19 cellular contexts compared by ENCODE assay signal in genomic region chr1:167246971-167247370, GRCh38.
DNase-seq lines count a peak whose midpoint lies in the region; ATAC-seq and TF ChIP-seq lines count a peak whose summit lies in the region.
"Had no signal": no experiment of that assay in that cellular context is flagged by ENCODE, and none has a peak within 500 bp of the region (broad histone marks: within the 10 kb centered on the region; RNA-seq: fewer than 3 reads in every experiment).

No MANE protein-coding gene starts in this region.

- no peak for TF ChIP-seq CTCF in DOHH2 (IDR thresholded peaks at IDR 0.05; ENCODE audit: low read depth, low read length, poor library complexity, severe bottlenecking)
- TF ChIP-seq CTCF in KMS-11 (conservative IDR thresholded peaks at IDR 0.05; ENCODE audit: low read depth, low read length), result no peak
- TF ChIP-seq CTCF in OCI-LY1 (IDR thresholded peaks at IDR 0.05; ENCODE audit: low read length), result no peak

- H3K4me2 ChIP-seq in DOHH2 (ENCODE audit: low read length) (peak overlapping the region; percentile 79), KMS-11 (peak overlapping the region; percentile 2; the same call in 1 of the 2 replicates), OCI-LY1 (ENCODE audit: low read length) (peak overlapping the region; percentile 32)
- H3K4me2 ChIP-seq: A549, BLaER1, GM23338 had no signal

- no peaks in the 10 kb centered on the region for H3K36me3 ChIP-seq in DOHH2 (ENCODE audit: control insufficient read depth, low read length)
- H3K36me3 ChIP-seq in KMS-11 (ENCODE audit: insufficient read depth), result no peaks in the 10 kb centered on the region
- no peaks in the 10 kb centered on the region for H3K36me3 ChIP-seq in OCI-LY1 (ENCODE audit: insufficient read depth, low read length)

- H3K4me3 ChIP-seq in DOHH2 (ENCODE audit: low read length) (peak overlapping the region; percentile 63), KMS-11 (IDR thresholded peaks at IDR 0.05; ENCODE audit: insufficient read depth, low read depth, low read length) (no peak overlapping the region), OCI-LY1 (ENCODE audit: low read depth, low read length, poor library complexity, severe bottlenecking) (peak overlapping the region; percentile 2)
- H3K4me3 ChIP-seq: A549, BLaER1, GM23338, K562 had no signal

- H2AFZ ChIP-seq in KMS-11 (ENCODE audit: low read depth) (no peak overlapping the region), OCI-LY1 (ENCODE audit: low read length) (no peak overlapping the region)
- H2AFZ ChIP-seq: GM23338 had no signal

- DNase-seq in left kidney (ENCODE audit: low read depth, low spot score), result peak; percentile 43
- DNase-seq in Ammon's horn (ENCODE audit: low spot score), result no peak
- DNase-seq: AML-193; CD4-positive, alpha-beta memory T cell; DMS153; DMS79; GF-D8; HCEC 1CT; IMR-90 had no signal

- H3K27me3 ChIP-seq in DOHH2 (ENCODE audit: control insufficient read depth, low read length) (no peaks in the 10 kb centered on the region), KMS-11 (ENCODE audit: insufficient read depth, low read depth) (no peaks in the 10 kb centered on the region), OCI-LY1 (ENCODE audit: insufficient read depth, low read length) (no peaks in the 10 kb centered on the region)
- H3K27me3 ChIP-seq: BLaER1 had no signal

- H3K9ac ChIP-seq in KMS-11 (no peak overlapping the region), OCI-LY1 (ENCODE audit: low read length) (peak overlapping the region; percentile 15)
- H3K9ac ChIP-seq: BLaER1 had no signal

- H3K9me2 ChIP-seq in DOHH2 (replicated peaks; ENCODE audit: control insufficient read depth, low read length), result no peaks in the 10 kb centered on the region
- H3K9me2 ChIP-seq in OCI-LY1 (ENCODE audit: low read depth, low read length), result no peaks in the 10 kb centered on the region

- no peaks in the 10 kb centered on the region for H3K9me3 ChIP-seq in DOHH2 (ENCODE audit: control insufficient read depth, insufficient read depth, low read length)
- H3K9me3 ChIP-seq in OCI-LY1 (ENCODE audit: low read length), result no peaks in the 10 kb centered on the region
- H3K9me3 ChIP-seq: A549 had no signal

- H4K20me1 ChIP-seq in DOHH2 (ENCODE audit: control insufficient read depth, insufficient read depth, low read depth, low read length), result no peaks in the 10 kb centered on the region
- H4K20me1 ChIP-seq in KMS-11 (ENCODE audit: insufficient read depth), result no peaks in the 10 kb centered on the region
- H4K20me1 ChIP-seq in OCI-LY1 (ENCODE audit: insufficient read depth, low read length), result no peaks in the 10 kb centered on the region

- no peak overlapping the region for H3K27ac ChIP-seq in DOHH2 (ENCODE audit: low read depth, low read length)
- no peak overlapping the region for H3K27ac ChIP-seq in KMS-11
- no peak overlapping the region for H3K27ac ChIP-seq in OCI-LY1 (ENCODE audit: low read depth, low read length, poor library complexity, severe bottlenecking)
- H3K27ac ChIP-seq: 22Rv1, A549, BLaER1 had no signal

- H3K79me2 ChIP-seq in DOHH2 (ENCODE audit: control insufficient read depth, low read length) (peaks cover 62% of the 10 kb centered on the region), KMS-11 (ENCODE audit: insufficient read depth, low read depth) (peaks cover 11% of the 10 kb centered on the region; the same call in 1 of the 2 replicates), OCI-LY1 (ENCODE audit: insufficient read depth, low read length) (no peaks in the 10 kb centered on the region)

- ATAC-seq in GM18858 (IDR thresholded peaks at IDR 0.05; ENCODE audit: unreplicated experiment) (no peak), GM21723 (IDR thresholded peaks at IDR 0.05; ENCODE audit: unreplicated experiment) (no peak)
- ATAC-seq: A549, GM23338, K562 had no signal

- H3K4me1 ChIP-seq in DOHH2 (ENCODE audit: control insufficient read depth, low read length) (peaks cover 40% of the 10 kb centered on the region), KMS-11 (ENCODE audit: low read depth, poor library complexity, severe bottlenecking) (peaks cover 14% of the 10 kb centered on the region), OCI-LY1 (ENCODE audit: insufficient read depth, low read length, severe bottlenecking) (peaks cover 27% of the 10 kb centered on the region)

- H3F3A ChIP-seq in DOHH2 (ENCODE audit: control insufficient read depth, insufficient read depth) (peaks cover 6% of the 10 kb centered on the region; the same call in 1 of the 2 replicates), OCI-LY1 (ENCODE audit: insufficient read depth, low read length) (no peaks in the 10 kb centered on the region)

Comparison
In these comparisons a context has a peak if more than half of its experiments do, and no peak if none do; other contexts are left out.
1. H3K4me2 ChIP-seq: peak in every context shown above with its lines; median percentile 79 in DOHH2; 32 in OCI-LY1; 2 in KMS-11.